In the genomic region with DNA sequence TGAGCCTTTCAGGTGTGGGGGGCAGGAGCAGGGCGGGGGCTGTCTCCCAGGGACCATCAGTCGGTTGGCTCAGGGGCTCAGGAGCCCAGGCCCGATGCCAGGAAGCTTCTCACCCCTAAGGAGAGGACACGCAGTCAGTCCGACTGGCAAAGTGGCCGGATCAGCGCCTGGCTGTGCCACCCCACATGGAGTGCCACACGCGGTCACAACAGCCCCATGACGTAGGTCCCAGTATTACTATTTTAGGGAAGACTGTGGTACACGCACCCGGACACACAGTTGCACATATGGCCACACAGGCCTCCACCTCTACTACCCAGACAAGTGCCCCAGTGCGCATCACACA, we compare ENCODE assay signal across 8 cellular contexts. TPM values are rescaled to one million over a fixed set of nuclear protein-coding genes. Genes with fewer than 3 reads are reported as not detected.
A peak's percentile ranks its signal among the peaks of the same experiment; 100 is the strongest.
DNase-seq lines count a peak whose midpoint lies in the region; ATAC-seq and TF ChIP-seq lines count a peak whose summit lies in the region.

No MANE protein-coding gene starts in this region.

- H3K9ac ChIP-seq in mammary epithelial cell (ENCODE audit: insufficient read depth, low read length): no peak overlapping the region

- H4K20me1 ChIP-seq in mammary epithelial cell (ENCODE audit: insufficient read depth, low read length): no peaks in the 10 kb centered on the region

- in situ Hi-C loops in mammary epithelial cell (cut with MboI; ENCODE audit: low sequenced_read_pairs in 2 of 2): loop anchor here (10.0 kb wide), 2 partner anchors 118 to 448 kb away; no protein-coding TSS in a partner anchor

- 34% methylated on average over 5 of the region's 13 CpGs for WGBS in mammary epithelial cell (ENCODE audit: low coverage, missing lambda C conversion rate)

- H3K36me3 Mint-ChIP-seq in memory B cell: no peaks in the 10 kb centered on the region

- peak overlapping the region; percentile 88 for H3K4me3 Mint-ChIP-seq in memory B cell

- H3K4me1 Mint-ChIP-seq in memory B cell: peaks cover 5% of the 10 kb centered on the region

- H3K36me3 ChIP-seq in mammary epithelial cell (ENCODE audit: insufficient read depth, low read length): no peaks in the 10 kb centered on the region

- peaks cover 12% of the 10 kb centered on the region for H3K4me1 ChIP-seq in mammary epithelial cell (ENCODE audit: insufficient read depth, low read length)

- no peaks in the 10 kb centered on the region for H3K79me2 ChIP-seq in mammary epithelial cell (ENCODE audit: insufficient read depth, low read length)

- H3K27ac ChIP-seq in AG04450 (ENCODE audit: low read depth, low read length) (no peak overlapping the region), mammary epithelial cell (ENCODE audit: insufficient read depth, low read depth, low read length) (no peak overlapping the region)

- peak overlapping the region; percentile 57 for H3K27ac Mint-ChIP-seq in memory B cell

- H3K27me3 ChIP-seq in AG04450 (ENCODE audit: control insufficient read depth, insufficient read depth, low read length): no peaks in the 10 kb centered on the region
- no peaks in the 10 kb centered on the region for H3K27me3 ChIP-seq in mammary epithelial cell (ENCODE audit: insufficient read depth, low read length)

- dilution Hi-C loops in mammary epithelial cell (cut with HindIII; ENCODE audit: low sequenced_read_pairs): loop anchor here (5.0 kb wide), 1 partner anchor 101 kb away; no protein-coding TSS in a partner anchor

- H3K4me2 ChIP-seq in mammary epithelial cell (ENCODE audit: insufficient read depth, low read depth, low read length): peak overlapping the region; percentile 92

- ATAC-seq in HG03280 (IDR thresholded peaks at IDR 0.05; ENCODE audit: unreplicated experiment) (peak; percentile 6), memory B cell (ENCODE audit: low read depth) (no peak), GM18511 (IDR thresholded peaks at IDR 0.05; ENCODE audit: unreplicated experiment) (no peak)

- intact Hi-C loops in mammary epithelial cell (cut with micrococcal nuclease): loop anchor here (5.0 kb wide), 1 partner anchor 169 kb away; no protein-coding TSS in a partner anchor

- no peaks in the 10 kb centered on the region for H3K27me3 Mint-ChIP-seq in memory B cell

- H2AFZ ChIP-seq in mammary epithelial cell (ENCODE audit: low read depth, low read length): peak overlapping the region; percentile 99

- POLR2A ChIA-PET in AG04450 (lab: Yijun Ruan, JAX): no interaction called here

- BruUV-seq in mammary epithelial cell (replicated peaks; lab: Mats Ljungman, UMichigan): no TSS peak

- no peak for TF ChIP-seq CTCF in AG04450 (IDR thresholded peaks at IDR 0.05; ENCODE audit: low read depth, low read length)
- TF ChIP-seq CTCF in mammary epithelial cell (conservative IDR thresholded peaks at IDR 0.05 in 1 of 2, IDR thresholded peaks at IDR 0.05 in 1 of 2; ENCODE audit: extremely low read depth in 1 of 2, insufficient read depth in 1 of 2, low read depth in 1 of 2, low read length in 2 of 2): no peak
- TF ChIP-seq CTCF in GM10266 (IDR thresholded peaks at IDR 0.05; ENCODE audit: control insufficient read depth, insufficient read depth, low read depth, missing control alignments): no peak

- CTCF ChIA-PET in AG04450 (lab: Charles Lee) (no interaction called here), mammary epithelial cell (lab: Charles Lee; ENCODE audit: low non-redundant PET) (no interaction called here)

- H3K9me3 Mint-ChIP-seq in memory B cell: no peaks in the 10 kb centered on the region

- H3K4me3 ChIP-seq in AG04450 (ENCODE audit: low read depth, low read length) (peak overlapping the region; percentile 79), mammary epithelial cell (replicated peaks in 1 of 3; ENCODE audit: insufficient read depth in 1 of 3, low read depth in 2 of 3, low read length in 3 of 3) (peak overlapping the region in 2 of 3 experiments; percentile 57 to 58)

- peaks cover 3% of the 10 kb centered on the region; the same call in 1 of the 2 replicates for H3K9me3 ChIP-seq in AG04450 (ENCODE audit: control insufficient read depth, insufficient read depth, low read length)
- H3K9me3 ChIP-seq in mammary epithelial cell (replicated peaks; ENCODE audit: insufficient read depth, low read length): no peaks in the 10 kb centered on the region

- DNase-seq in AG04450 (ENCODE audit: low read depth, low spot score) (no peak), mammary epithelial cell (no peak), memory B cell (ENCODE audit: low spot score in 2 of 2) (no peak), GM10266 (ENCODE audit: extremely low spot score) (no peak), HPDE6-E6E7 (ENCODE audit: extremely low spot score) (no peak)
- no peak for DNase-seq in activated CD4-positive, CD25-positive, alpha-beta regulatory T cell (lab: John Stamatoyannopoulos, UW)

RNA-seq across cellular contexts. Expression of a gene that starts 29.3 kb away (rescaled TPM):
- polyA plus RNA-seq in AG04450 (2011; rRNA removed): 1.4 and 1.8 TPM in 2 replicates
- 1.00 and 1.0 TPM in 2 replicates for polyA minus RNA-seq in AG04450 (2011; rRNA and poly(A)+ RNA removed)
- 1 to 10 TPM; 1.5 to 3.8 TPM for total RNA-seq in mammary epithelial cell
- polyA plus RNA-seq in mammary epithelial cell: 3.1 TPM
- polyA minus RNA-seq in mammary epithelial cell: not detected
